22 cellular contexts compared by ENCODE assay signal in the genomic region with DNA sequence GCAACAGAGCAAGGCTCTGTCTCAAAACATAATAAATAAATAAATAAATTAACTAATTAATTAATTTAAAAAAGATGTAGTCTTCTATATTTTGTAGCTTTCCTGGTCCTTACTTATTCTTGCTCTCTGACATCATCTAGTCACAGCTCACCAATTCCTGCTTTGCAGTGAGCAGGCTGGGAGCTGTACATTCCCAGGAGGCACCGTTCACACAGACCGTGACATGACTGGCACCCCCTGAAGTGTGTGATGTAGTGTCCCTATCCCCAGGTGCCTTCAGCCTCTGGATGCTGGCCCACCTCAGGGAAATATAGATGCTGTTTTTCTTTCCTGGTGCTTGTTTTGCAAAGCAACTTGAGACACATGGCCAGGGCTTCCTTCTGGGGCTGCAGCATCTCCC.
"Had no signal": no experiment of that assay in that cellular context is flagged by ENCODE, and none has a peak within 500 bp of the region (broad histone marks: within the 10 kb centered on the region; RNA-seq: fewer than 3 reads in every experiment).

No MANE protein-coding gene starts in this region.

- DNase-seq: activated CD4-positive, alpha-beta memory T cell treated with anti-CD3 and anti-CD28 coated beads, Interleukin-2, amount 10 ng/mL, durations not matched to agents 7 days and 5 days; activated CD4-positive, alpha-beta T cell treated with anti-CD3 and anti-CD28 coated beads for 48 hours; activated CD4-positive, CD25-positive, alpha-beta regulatory T cell; activated CD8-positive, alpha-beta memory T cell treated with anti-CD3 and anti-CD28 coated beads, Interleukin-2, amount 10 ng/mL, durations not matched to agents 7 days and 5 days; activated naive CD8-positive, alpha-beta T cell treated with anti-CD3 and anti-CD28 coated beads, Interleukin-2, amount 10 ng/mL, durations not matched to agents 7 days and 5 days; amygdala; body of pancreas; foreskin fibroblast; glutamatergic neuron; hypothalamus; kidney; left ventricle myocardium superior; mesendoderm; naive thymus-derived CD4-positive, alpha-beta T cell; pancreas; spleen; stimulated activated naive CD8-positive, alpha-beta T cell treated with anti-CD3 and anti-CD28 coated beads, Interleukin-15, Interleukin-2, amounts not matched to agents 100 U/mL and 50 U/mL, for 24 hours; substantia nigra; T-helper 1 cell; T-helper 9 cell had no signal

- H3K9me3 ChIP-seq: body of pancreas, pancreas, spleen, tibial nerve had no signal

- H3K4me3 ChIP-seq: body of pancreas, pancreas, spleen, tibial nerve had no signal

- H3K27ac Mint-ChIP-seq: activated CD4-positive, alpha-beta memory T cell treated with anti-CD3 and anti-CD28 coated beads, Interleukin-2, amount 10 ng/mL, durations not matched to agents 7 days and 5 days; activated CD8-positive, alpha-beta memory T cell treated with anti-CD3 and anti-CD28 coated beads, Interleukin-2, amount 10 ng/mL, durations not matched to agents 7 days and 5 days; activated naive CD8-positive, alpha-beta T cell treated with anti-CD3 and anti-CD28 coated beads, Interleukin-2, amount 10 ng/mL, durations not matched to agents 7 days and 5 days had no signal

- H3K27me3 ChIP-seq: body of pancreas, pancreas, tibial nerve had no signal

- ATAC-seq: activated CD8-positive, alpha-beta memory T cell treated with anti-CD3 and anti-CD28 coated beads, Interleukin-2, amount 10 ng/mL, durations not matched to agents 7 days and 5 days; body of pancreas; naive thymus-derived CD4-positive, alpha-beta T cell; pancreas; stimulated activated naive CD8-positive, alpha-beta T cell treated with anti-CD3 and anti-CD28 coated beads, Interleukin-15, Interleukin-2, amounts not matched to agents 100 U/mL and 50 U/mL, for 24 hours had no signal

- H3K4me1 Mint-ChIP-seq: activated CD4-positive, alpha-beta memory T cell treated with anti-CD3 and anti-CD28 coated beads, Interleukin-2, amount 10 ng/mL, durations not matched to agents 7 days and 5 days; activated naive CD8-positive, alpha-beta T cell treated with anti-CD3 and anti-CD28 coated beads, Interleukin-2, amount 10 ng/mL, durations not matched to agents 7 days and 5 days had no signal

- H3K27ac ChIP-seq: body of pancreas, epithelial cell of prostate, pancreas, tibial nerve had no signal

- H3K36me3 Mint-ChIP-seq: activated naive CD8-positive, alpha-beta T cell treated with anti-CD3 and anti-CD28 coated beads, Interleukin-2, amount 10 ng/mL, durations not matched to agents 7 days and 5 days; naive thymus-derived CD4-positive, alpha-beta T cell had no signal

- H3K36me3 ChIP-seq: pancreas, spleen, tibial nerve had no signal

- H3K4me1 ChIP-seq: pancreas had no signal

- H3K9me3 Mint-ChIP-seq: activated CD4-positive, alpha-beta memory T cell treated with anti-CD3 and anti-CD28 coated beads, Interleukin-2, amount 10 ng/mL, durations not matched to agents 7 days and 5 days; naive thymus-derived CD4-positive, alpha-beta T cell had no signal

- H3K4me3 Mint-ChIP-seq: activated CD4-positive, alpha-beta memory T cell treated with anti-CD3 and anti-CD28 coated beads, Interleukin-2, amount 10 ng/mL, durations not matched to agents 7 days and 5 days; activated CD8-positive, alpha-beta memory T cell treated with anti-CD3 and anti-CD28 coated beads, Interleukin-2, amount 10 ng/mL, durations not matched to agents 7 days and 5 days; activated naive CD8-positive, alpha-beta T cell treated with anti-CD3 and anti-CD28 coated beads, Interleukin-2, amount 10 ng/mL, durations not matched to agents 7 days and 5 days; naive thymus-derived CD4-positive, alpha-beta T cell had no signal
